ENCODE assay signal across 8 cellular contexts in the genomic region with DNA sequence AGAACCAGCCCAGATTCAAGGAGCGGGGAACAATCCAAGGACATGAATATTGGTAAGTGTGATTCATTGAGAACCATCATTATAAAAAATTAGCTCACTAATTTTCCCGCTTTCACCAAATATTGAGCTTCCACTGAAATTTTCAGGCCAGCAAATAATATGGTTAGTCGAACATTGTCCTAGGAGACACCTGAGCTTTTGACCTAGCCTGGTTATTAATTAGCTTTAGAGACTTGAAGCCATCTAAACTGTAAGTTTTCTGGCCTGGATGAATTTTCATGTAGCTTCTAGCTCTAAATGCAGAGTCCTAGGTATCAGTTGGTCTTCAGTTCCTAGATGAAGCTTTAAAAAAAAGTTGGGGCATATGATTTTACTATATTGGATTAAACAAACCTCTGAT.
"Had no signal": no experiment of that assay in that cellular context is flagged by ENCODE, and none has a peak within 500 bp of the region (broad histone marks: within the 10 kb centered on the region; RNA-seq: fewer than 3 reads in every experiment).

No MANE protein-coding gene starts in this region.

- DNase-seq: GDM1, GF-D8 had no signal

- FAIRE-seq: G401.6, GM12878, GM12891, GM12892, GM18507, GM19239 had no signal

- ATAC-seq: GM12878 had no signal

- H3K4me3 ChIP-seq: GM12878 had no signal
